In the genomic region with DNA sequence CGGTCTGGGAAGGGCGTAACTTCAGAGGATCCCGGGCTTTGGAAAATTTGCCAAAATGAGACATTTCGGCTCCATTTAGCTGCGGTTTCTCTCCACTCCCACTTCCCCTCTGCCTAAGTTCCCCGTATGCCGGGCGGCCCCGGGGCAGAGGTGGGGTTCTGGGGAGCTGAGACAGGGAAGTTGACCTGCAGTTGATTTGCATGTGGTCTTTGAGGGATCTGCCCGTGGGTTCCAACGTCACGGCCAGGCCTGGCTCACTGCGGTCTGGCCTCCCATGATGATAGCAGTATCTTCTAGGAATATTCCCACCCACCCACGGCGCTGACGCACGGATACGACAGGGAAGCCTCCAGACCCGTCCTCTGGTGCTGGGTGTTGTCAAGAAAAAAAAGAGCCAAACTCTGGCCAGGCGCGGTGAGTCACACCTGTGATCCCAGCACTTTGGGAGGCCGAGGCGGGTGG, we compare ENCODE assay signal across 1 cellular context.
A peak's percentile ranks its signal among the peaks of the same experiment; 100 is the strongest.
TF ChIP-seq lines count a peak whose summit lies in the region.

No MANE protein-coding gene starts in this region.

TF ChIP-seq in GM12878, 131 proteins besides CTCF, POLR2A, EP300 and RAD21 (continued from another document and continues in another):
- TF ChIP-seq, protein P1, sequence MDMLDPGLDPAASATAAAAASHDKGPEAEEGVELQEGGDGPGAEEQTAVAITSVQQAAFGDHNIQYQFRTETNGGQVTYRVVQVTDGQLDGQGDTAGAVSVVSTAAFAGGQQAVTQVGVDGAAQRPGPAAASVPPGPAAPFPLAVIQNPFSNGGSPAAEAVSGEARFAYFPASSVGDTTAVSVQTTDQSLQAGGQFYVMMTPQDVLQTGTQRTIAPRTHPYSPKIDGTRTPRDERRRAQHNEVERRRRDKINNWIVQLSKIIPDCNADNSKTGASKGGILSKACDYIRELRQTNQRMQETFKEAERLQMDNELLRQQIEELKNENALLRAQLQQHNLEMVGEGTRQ (IDR thresholded peaks at IDR 0.05; ENCODE audit: borderline replicate concordance, low read depth, low read length): no peak
- no peak for TF ChIP-seq TCF7 (IDR thresholded peaks at IDR 0.05; ENCODE audit: borderline replicate concordance)
- no peak for TF ChIP-seq SREBF1 (IDR thresholded peaks at IDR 0.05; ENCODE audit: low read length)
- TF ChIP-seq, protein P2, sequence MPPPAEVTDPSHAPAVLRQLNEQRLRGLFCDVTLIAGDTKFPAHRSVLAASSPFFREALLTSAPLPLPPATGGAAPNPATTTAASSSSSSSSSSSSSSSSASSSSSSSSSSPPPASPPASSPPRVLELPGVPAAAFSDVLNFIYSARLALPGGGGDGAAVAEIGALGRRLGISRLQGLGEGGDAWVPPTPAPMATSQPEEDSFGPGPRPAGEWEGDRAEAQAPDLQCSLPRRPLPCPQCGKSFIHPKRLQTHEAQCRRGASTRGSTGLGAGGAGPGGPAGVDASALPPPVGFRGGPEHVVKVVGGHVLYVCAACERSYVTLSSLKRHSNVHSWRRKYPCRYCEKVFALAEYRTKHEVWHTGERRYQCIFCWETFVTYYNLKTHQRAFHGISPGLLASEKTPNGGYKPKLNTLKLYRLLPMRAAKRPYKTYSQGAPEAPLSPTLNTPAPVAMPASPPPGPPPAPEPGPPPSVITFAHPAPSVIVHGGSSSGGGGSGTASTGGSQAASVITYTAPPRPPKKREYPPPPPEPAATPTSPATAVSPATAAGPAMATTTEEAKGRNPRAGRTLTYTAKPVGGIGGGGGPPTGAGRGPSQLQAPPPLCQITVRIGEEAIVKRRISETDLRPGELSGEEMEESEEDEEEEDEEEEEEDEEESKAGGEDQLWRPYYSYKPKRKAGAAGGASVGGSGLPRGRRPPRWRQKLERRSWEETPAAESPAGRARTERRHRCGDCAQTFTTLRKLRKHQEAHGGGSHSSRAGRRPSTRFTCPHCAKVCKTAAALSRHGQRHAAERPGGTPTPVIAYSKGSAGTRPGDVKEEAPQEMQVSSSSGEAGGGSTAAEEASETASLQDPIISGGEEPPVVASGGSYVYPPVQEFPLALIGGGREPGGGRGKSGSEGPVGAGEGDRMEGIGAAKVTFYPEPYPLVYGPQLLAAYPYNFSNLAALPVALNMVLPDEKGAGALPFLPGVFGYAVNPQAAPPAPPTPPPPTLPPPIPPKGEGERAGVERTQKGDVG (CRISPR knock-in tag; IDR thresholded peaks at IDR 0.05): no peak
- TF ChIP-seq, protein P3, sequence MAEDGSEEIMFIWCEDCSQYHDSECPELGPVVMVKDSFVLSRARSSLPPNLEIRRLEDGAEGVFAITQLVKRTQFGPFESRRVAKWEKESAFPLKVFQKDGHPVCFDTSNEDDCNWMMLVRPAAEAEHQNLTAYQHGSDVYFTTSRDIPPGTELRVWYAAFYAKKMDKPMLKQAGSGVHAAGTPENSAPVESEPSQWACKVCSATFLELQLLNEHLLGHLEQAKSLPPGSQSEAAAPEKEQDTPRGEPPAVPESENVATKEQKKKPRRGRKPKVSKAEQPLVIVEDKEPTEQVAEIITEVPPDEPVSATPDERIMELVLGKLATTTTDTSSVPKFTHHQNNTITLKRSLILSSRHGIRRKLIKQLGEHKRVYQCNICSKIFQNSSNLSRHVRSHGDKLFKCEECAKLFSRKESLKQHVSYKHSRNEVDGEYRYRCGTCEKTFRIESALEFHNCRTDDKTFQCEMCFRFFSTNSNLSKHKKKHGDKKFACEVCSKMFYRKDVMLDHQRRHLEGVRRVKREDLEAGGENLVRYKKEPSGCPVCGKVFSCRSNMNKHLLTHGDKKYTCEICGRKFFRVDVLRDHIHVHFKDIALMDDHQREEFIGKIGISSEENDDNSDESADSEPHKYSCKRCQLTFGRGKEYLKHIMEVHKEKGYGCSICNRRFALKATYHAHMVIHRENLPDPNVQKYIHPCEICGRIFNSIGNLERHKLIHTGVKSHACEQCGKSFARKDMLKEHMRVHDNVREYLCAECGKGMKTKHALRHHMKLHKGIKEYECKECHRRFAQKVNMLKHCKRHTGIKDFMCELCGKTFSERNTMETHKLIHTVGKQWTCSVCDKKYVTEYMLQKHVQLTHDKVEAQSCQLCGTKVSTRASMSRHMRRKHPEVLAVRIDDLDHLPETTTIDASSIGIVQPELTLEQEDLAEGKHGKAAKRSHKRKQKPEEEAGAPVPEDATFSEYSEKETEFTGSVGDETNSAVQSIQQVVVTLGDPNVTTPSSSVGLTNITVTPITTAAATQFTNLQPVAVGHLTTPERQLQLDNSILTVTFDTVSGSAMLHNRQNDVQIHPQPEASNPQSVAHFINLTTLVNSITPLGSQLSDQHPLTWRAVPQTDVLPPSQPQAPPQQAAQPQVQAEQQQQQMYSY (CRISPR knock-in tag; IDR thresholded peaks at IDR 0.05): no peak
- TF ChIP-seq NFYA (IDR thresholded peaks at IDR 0.05; ENCODE audit: borderline replicate concordance, low read depth, low read length): no peak
- TF ChIP-seq, protein P4, sequence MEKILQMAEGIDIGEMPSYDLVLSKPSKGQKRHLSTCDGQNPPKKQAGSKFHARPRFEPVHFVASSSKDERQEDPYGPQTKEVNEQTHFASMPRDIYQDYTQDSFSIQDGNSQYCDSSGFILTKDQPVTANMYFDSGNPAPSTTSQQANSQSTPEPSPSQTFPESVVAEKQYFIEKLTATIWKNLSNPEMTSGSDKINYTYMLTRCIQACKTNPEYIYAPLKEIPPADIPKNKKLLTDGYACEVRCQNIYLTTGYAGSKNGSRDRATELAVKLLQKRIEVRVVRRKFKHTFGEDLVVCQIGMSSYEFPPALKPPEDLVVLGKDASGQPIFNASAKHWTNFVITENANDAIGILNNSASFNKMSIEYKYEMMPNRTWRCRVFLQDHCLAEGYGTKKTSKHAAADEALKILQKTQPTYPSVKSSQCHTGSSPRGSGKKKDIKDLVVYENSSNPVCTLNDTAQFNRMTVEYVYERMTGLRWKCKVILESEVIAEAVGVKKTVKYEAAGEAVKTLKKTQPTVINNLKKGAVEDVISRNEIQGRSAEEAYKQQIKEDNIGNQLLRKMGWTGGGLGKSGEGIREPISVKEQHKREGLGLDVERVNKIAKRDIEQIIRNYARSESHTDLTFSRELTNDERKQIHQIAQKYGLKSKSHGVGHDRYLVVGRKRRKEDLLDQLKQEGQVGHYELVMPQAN (conservative IDR thresholded peaks at IDR 0.05): no peak
- TF ChIP-seq GATAD2B (conservative IDR thresholded peaks at IDR 0.05; ENCODE audit: low read depth): peak; percentile 71; the same call in 1 of the 2 replicates
- TF ChIP-seq STAT1 (conservative IDR thresholded peaks at IDR 0.05): no peak
- peak; percentile 80 for TF ChIP-seq CREM (IDR thresholded peaks at IDR 0.05; ENCODE audit: low read depth)
- TF ChIP-seq SIN3A (IDR thresholded peaks at IDR 0.05; ENCODE audit: low read depth, low read length): no peak
- no peak for TF ChIP-seq ASH2L (IDR thresholded peaks at IDR 0.05; ENCODE audit: borderline replicate concordance, low read depth)
- no peak for TF ChIP-seq SUZ12 (IDR thresholded peaks at IDR 0.05; ENCODE audit: unreplicated experiment)
- no peak for TF ChIP-seq NR2C1 (IDR thresholded peaks at IDR 0.05)
- no peak for TF ChIP-seq SREBF2 (IDR thresholded peaks at IDR 0.05; ENCODE audit: low read length)
- TF ChIP-seq ZNF384 (IDR thresholded peaks at IDR 0.05; ENCODE audit: borderline replicate concordance, low read depth, low read length): no peak
- peak; percentile 94 to 96 for TF ChIP-seq IKZF2 (IDR thresholded peaks at IDR 0.05)
- TF ChIP-seq SMARCA5 (IDR thresholded peaks at IDR 0.05): 0 out of 2 replicates have a peak, but pooled peaks have one; percentile 55
- TF ChIP-seq, protein P5, sequence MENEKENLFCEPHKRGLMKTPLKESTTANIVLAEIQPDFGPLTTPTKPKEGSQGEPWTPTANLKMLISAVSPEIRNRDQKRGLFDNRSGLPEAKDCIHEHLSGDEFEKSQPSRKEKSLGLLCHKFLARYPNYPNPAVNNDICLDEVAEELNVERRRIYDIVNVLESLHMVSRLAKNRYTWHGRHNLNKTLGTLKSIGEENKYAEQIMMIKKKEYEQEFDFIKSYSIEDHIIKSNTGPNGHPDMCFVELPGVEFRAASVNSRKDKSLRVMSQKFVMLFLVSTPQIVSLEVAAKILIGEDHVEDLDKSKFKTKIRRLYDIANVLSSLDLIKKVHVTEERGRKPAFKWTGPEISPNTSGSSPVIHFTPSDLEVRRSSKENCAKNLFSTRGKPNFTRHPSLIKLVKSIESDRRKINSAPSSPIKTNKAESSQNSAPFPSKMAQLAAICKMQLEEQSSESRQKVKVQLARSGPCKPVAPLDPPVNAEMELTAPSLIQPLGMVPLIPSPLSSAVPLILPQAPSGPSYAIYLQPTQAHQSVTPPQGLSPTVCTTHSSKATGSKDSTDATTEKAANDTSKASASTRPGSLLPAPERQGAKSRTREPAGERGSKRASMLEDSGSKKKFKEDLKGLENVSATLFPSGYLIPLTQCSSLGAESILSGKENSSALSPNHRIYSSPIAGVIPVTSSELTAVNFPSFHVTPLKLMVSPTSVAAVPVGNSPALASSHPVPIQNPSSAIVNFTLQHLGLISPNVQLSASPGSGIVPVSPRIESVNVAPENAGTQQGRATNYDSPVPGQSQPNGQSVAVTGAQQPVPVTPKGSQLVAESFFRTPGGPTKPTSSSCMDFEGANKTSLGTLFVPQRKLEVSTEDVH (IDR thresholded peaks at IDR 0.05; ENCODE audit: low read depth, partially characterized antibody): no peak
- TF ChIP-seq, protein P6, sequence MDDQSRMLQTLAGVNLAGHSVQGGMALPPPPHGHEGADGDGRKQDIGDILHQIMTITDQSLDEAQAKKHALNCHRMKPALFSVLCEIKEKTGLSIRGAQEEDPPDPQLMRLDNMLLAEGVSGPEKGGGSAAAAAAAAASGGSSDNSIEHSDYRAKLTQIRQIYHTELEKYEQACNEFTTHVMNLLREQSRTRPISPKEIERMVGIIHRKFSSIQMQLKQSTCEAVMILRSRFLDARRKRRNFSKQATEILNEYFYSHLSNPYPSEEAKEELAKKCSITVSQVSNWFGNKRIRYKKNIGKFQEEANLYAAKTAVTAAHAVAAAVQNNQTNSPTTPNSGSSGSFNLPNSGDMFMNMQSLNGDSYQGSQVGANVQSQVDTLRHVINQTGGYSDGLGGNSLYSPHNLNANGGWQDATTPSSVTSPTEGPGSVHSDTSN (IDR thresholded peaks at IDR 0.05; ENCODE audit: insufficient replicate concordance, low read depth, low read length): no peak
- TF ChIP-seq, protein P7, sequence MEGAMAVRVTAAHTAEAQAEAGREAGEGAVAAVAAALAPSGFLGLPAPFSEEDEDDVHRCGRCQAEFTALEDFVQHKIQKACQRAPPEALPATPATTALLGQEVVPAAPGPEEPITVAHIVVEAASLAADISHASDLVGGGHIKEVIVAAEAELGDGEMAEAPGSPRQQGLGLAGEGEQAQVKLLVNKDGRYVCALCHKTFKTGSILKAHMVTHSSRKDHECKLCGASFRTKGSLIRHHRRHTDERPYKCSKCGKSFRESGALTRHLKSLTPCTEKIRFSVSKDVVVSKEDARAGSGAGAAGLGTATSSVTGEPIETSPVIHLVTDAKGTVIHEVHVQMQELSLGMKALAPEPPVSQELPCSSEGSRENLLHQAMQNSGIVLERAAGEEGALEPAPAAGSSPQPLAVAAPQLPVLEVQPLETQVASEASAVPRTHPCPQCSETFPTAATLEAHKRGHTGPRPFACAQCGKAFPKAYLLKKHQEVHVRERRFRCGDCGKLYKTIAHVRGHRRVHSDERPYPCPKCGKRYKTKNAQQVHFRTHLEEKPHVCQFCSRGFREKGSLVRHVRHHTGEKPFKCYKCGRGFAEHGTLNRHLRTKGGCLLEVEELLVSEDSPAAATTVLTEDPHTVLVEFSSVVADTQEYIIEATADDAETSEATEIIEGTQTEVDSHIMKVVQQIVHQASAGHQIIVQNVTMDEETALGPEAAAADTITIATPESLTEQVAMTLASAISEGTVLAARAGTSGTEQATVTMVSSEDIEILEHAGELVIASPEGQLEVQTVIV (IDR thresholded peaks at IDR 0.05; ENCODE audit: borderline replicate concordance, partially characterized antibody): no peak
- TF ChIP-seq SMC3 (IDR thresholded peaks at IDR 0.05; ENCODE audit: borderline replicate concordance, low read length): 0 out of 2 replicates have a peak, but pooled peaks have one; percentile 2
- TF ChIP-seq, protein P8, sequence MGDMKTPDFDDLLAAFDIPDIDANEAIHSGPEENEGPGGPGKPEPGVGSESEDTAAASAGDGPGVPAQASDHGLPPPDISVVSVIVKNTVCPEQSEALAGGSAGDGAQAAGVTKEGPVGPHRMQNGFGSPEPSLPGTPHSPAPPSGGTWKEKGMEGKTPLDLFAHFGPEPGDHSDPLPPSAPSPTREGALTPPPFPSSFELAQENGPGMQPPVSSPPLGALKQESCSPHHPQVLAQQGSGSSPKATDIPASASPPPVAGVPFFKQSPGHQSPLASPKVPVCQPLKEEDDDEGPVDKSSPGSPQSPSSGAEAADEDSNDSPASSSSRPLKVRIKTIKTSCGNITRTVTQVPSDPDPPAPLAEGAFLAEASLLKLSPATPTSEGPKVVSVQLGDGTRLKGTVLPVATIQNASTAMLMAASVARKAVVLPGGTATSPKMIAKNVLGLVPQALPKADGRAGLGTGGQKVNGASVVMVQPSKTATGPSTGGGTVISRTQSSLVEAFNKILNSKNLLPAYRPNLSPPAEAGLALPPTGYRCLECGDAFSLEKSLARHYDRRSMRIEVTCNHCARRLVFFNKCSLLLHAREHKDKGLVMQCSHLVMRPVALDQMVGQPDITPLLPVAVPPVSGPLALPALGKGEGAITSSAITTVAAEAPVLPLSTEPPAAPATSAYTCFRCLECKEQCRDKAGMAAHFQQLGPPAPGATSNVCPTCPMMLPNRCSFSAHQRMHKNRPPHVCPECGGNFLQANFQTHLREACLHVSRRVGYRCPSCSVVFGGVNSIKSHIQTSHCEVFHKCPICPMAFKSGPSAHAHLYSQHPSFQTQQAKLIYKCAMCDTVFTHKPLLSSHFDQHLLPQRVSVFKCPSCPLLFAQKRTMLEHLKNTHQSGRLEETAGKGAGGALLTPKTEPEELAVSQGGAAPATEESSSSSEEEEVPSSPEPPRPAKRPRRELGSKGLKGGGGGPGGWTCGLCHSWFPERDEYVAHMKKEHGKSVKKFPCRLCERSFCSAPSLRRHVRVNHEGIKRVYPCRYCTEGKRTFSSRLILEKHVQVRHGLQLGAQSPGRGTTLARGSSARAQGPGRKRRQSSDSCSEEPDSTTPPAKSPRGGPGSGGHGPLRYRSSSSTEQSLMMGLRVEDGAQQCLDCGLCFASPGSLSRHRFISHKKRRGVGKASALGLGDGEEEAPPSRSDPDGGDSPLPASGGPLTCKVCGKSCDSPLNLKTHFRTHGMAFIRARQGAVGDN (IDR thresholded peaks at IDR 0.05): peak; percentile 69; the same call in 1 of the 2 replicates
- TF ChIP-seq, protein P9, sequence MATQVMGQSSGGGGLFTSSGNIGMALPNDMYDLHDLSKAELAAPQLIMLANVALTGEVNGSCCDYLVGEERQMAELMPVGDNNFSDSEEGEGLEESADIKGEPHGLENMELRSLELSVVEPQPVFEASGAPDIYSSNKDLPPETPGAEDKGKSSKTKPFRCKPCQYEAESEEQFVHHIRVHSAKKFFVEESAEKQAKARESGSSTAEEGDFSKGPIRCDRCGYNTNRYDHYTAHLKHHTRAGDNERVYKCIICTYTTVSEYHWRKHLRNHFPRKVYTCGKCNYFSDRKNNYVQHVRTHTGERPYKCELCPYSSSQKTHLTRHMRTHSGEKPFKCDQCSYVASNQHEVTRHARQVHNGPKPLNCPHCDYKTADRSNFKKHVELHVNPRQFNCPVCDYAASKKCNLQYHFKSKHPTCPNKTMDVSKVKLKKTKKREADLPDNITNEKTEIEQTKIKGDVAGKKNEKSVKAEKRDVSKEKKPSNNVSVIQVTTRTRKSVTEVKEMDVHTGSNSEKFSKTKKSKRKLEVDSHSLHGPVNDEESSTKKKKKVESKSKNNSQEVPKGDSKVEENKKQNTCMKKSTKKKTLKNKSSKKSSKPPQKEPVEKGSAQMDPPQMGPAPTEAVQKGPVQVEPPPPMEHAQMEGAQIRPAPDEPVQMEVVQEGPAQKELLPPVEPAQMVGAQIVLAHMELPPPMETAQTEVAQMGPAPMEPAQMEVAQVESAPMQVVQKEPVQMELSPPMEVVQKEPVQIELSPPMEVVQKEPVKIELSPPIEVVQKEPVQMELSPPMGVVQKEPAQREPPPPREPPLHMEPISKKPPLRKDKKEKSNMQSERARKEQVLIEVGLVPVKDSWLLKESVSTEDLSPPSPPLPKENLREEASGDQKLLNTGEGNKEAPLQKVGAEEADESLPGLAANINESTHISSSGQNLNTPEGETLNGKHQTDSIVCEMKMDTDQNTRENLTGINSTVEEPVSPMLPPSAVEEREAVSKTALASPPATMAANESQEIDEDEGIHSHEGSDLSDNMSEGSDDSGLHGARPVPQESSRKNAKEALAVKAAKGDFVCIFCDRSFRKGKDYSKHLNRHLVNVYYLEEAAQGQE (IDR thresholded peaks at IDR 0.05; ENCODE audit: low read depth, low read length): no peak
